ENCODE assay signal across 24 cellular contexts in genomic region chr7:16044620-16045019, GRCh38.
"Had no signal": no experiment of that assay in that cellular context is flagged by ENCODE, and none has a peak within 500 bp of the region (broad histone marks: within the 10 kb centered on the region; RNA-seq: fewer than 3 reads in every experiment).

No MANE protein-coding gene starts in this region.

- H3K9me3 ChIP-seq: colonic mucosa, esophagus squamous epithelium, gastroesophageal sphincter, heart left ventricle, lower lobe of right lung, mucosa of descending colon had no signal

- ATAC-seq: effector memory CD8-positive, alpha-beta T cell; esophagus mucosa; foreskin keratinocyte; gastroesophageal sphincter; heart left ventricle; left colon; left lobe of liver; left ventricle myocardium superior; lower lobe of right lung; mucosa of descending colon had no signal

- H3K4me3 ChIP-seq: colonic mucosa, esophagus squamous epithelium, gastroesophageal sphincter, heart left ventricle, hepatocyte, lower lobe of right lung, mucosa of descending colon had no signal

- DNase-seq: colonic mucosa; cortex of kidney; effector CD8-positive, alpha-beta T cell; effector memory CD8-positive, alpha-beta T cell; endodermal cell; erythroblast; esophagus squamous epithelium; foreskin keratinocyte; heart left ventricle; hypothalamus; immature natural killer cell; islet precursor cell; kidney; kidney glomerular epithelial cell; left colon; left ventricle myocardium superior; lower lobe of right lung; mesenchymal stem cell; mucosa of descending colon had no signal

- H3K27ac ChIP-seq: colonic mucosa, epithelial cell of prostate, esophagus squamous epithelium, foreskin keratinocyte, gastroesophageal sphincter, heart left ventricle, hepatocyte, lower lobe of right lung had no signal

- H3K27me3 ChIP-seq: colonic mucosa, esophagus squamous epithelium, foreskin keratinocyte, gastroesophageal sphincter, heart left ventricle, hepatocyte had no signal

- H3K36me3 ChIP-seq: colonic mucosa, esophagus squamous epithelium, gastroesophageal sphincter, heart left ventricle, lower lobe of right lung had no signal

- H3K4me1 ChIP-seq: colonic mucosa, esophagus squamous epithelium, foreskin keratinocyte, gastroesophageal sphincter, heart left ventricle, lower lobe of right lung had no signal
